1 cellular context compared by ENCODE assay signal in genomic region chr17:21214015-21214776, GRCh38.
TF ChIP-seq lines count a peak whose summit lies in the region.

TMEM11 (minus strand) TSS chr17:21214161; CDS start chr17:21214152, 9 bp downstream.

TF ChIP-seq in HepG2, 621 proteins besides CTCF, POLR2A, EP300 and RAD21 (continued from another document and continues in another):
- no peak; the same call in 1 of the 2 replicates for TF ChIP-seq ZNF710 (CRISPR knock-in tag; IDR thresholded peaks at IDR 0.05; ENCODE audit: borderline replicate concordance)
- no peak for TF ChIP-seq HNRNPK (IDR thresholded peaks at IDR 0.05; ENCODE audit: low read depth, low read length, poor library complexity, severe bottlenecking)
- TF ChIP-seq CREBL2 (CRISPR knock-in tag; IDR thresholded peaks at IDR 0.05; ENCODE audit: borderline replicate concordance) = no peak
- TF ChIP-seq ZNF615 (CRISPR knock-in tag; IDR thresholded peaks at IDR 0.05; ENCODE audit: borderline replicate concordance) = 0 out of 2 replicates have a peak, but pooled peaks have one; percentile 4
- no peak for TF ChIP-seq TOE1 (CRISPR knock-in tag; IDR thresholded peaks at IDR 0.05)
- 0 out of 2 replicates have a peak, but pooled peaks have one; percentile 19 for TF ChIP-seq ZNF329 (CRISPR knock-in tag; IDR thresholded peaks at IDR 0.05; ENCODE audit: low read depth)
- TF ChIP-seq PITX1 (CRISPR knock-in tag; IDR thresholded peaks at IDR 0.05) = peak; percentile 44; the same call in 1 of the 2 replicates
- TF ChIP-seq DNMT1 (CRISPR knock-in tag; IDR thresholded peaks at IDR 0.05) = no peak
- no peak for TF ChIP-seq ZNF484 (CRISPR knock-in tag; IDR thresholded peaks at IDR 0.05; ENCODE audit: borderline replicate concordance, low read depth)
- no peak for TF ChIP-seq ZNF225 (CRISPR knock-in tag; IDR thresholded peaks at IDR 0.05)
- no peak for TF ChIP-seq RCOR2 (CRISPR knock-in tag; IDR thresholded peaks at IDR 0.05)
- peak; percentile 85 for TF ChIP-seq ARID4A (CRISPR knock-in tag; IDR thresholded peaks at IDR 0.05; ENCODE audit: borderline replicate concordance)
- peak; percentile 20; the same call in 1 of the 2 replicates for TF ChIP-seq ZNF180 (CRISPR knock-in tag; IDR thresholded peaks at IDR 0.05; ENCODE audit: borderline replicate concordance, low read depth)
- TF ChIP-seq ZNF275 (CRISPR knock-in tag; IDR thresholded peaks at IDR 0.05; ENCODE audit: borderline replicate concordance) = 0 out of 2 replicates have a peak, but pooled peaks have one; percentile 29
- peak; percentile 93 for TF ChIP-seq GMEB1 (CRISPR knock-in tag; IDR thresholded peaks at IDR 0.05; ENCODE audit: borderline replicate concordance)
- TF ChIP-seq LBX2 (CRISPR knock-in tag; IDR thresholded peaks at IDR 0.05; ENCODE audit: borderline replicate concordance) = no peak
- no peak for TF ChIP-seq ARNTL (CRISPR knock-in tag; IDR thresholded peaks at IDR 0.05)
- no peak for TF ChIP-seq CEBPB (IDR thresholded peaks at IDR 0.05; ENCODE audit: borderline replicate concordance, low read depth, low read length)
- no peak; the same call in none of the 2 replicates for TF ChIP-seq THRA (CRISPR knock-in tag; IDR thresholded peaks at IDR 0.05; ENCODE audit: borderline replicate concordance)
- TF ChIP-seq ELF3 (CRISPR knock-in tag; IDR thresholded peaks at IDR 0.05) = 0 out of 2 replicates have a peak, but pooled peaks have one; percentile 10
- 0 out of 2 replicates have a peak, but pooled peaks have one; percentile 31 for TF ChIP-seq GZF1 (CRISPR knock-in tag; IDR thresholded peaks at IDR 0.05)
- TF ChIP-seq TEAD2 (CRISPR knock-in tag; IDR thresholded peaks at IDR 0.05) = no peak
- TF ChIP-seq CSRNP1 (CRISPR knock-in tag; IDR thresholded peaks at IDR 0.05) = 0 out of 2 replicates have a peak, but pooled peaks have one; percentile 18
- peak; percentile 68; the same call in 1 of the 2 replicates for TF ChIP-seq ZNF318 (CRISPR knock-in tag; IDR thresholded peaks at IDR 0.05)
- TF ChIP-seq ZNF18 (CRISPR knock-in tag; IDR thresholded peaks at IDR 0.05; ENCODE audit: insufficient replicate concordance) = peak; percentile 59
